In genomic region chr12:110038741-110039084, GRCh38 we compare ENCODE assay signal across 8 cellular contexts. TPM values are rescaled to one million over a fixed set of nuclear protein-coding genes. Genes with fewer than 3 reads are reported as not detected.
A peak's percentile ranks its signal among the peaks of the same experiment; 100 is the strongest.
DNase-seq lines count a peak whose midpoint lies in the region; ATAC-seq, FAIRE-seq and TF ChIP-seq lines count a peak whose summit lies in the region.
"Had no signal": no experiment of that assay in that cellular context is flagged by ENCODE, and none has a peak within 500 bp of the region (broad histone marks: within the 10 kb centered on the region; RNA-seq: fewer than 3 reads in every experiment).

No MANE protein-coding gene starts in this region.

- ATAC-seq in stimulated activated effector memory CD8-positive, alpha-beta T cell treated with anti-CD3 and anti-CD28 coated beads, Interleukin-12 subunit alpha, Interleukin-12 subunit beta, amount 100 ng/mL, for 72 hours = no peak

- H3K79me2 ChIP-seq in keratinocyte (ENCODE audit: control insufficient read depth, insufficient read depth, low read length) = peaks cover 14% of the 10 kb centered on the region

- H3K27ac Mint-ChIP-seq in HFFc6 = peak overlapping the region; percentile 93
- H3K27ac Mint-ChIP-seq in activated T-helper 1 cell treated with anti-CD3 and anti-CD28 coated beads, Interleukin-12 subunit alpha, Interleukin-12 subunit beta, Interleukin-2, Interleukin-4 antibody, amounts not matched to agents 30 ng/mL and 10 ng/mL and 1 ng/mL, durations not matched to agents 14 hours and 24 hours and 36 hours = peak overlapping the region; percentile 94
- peak overlapping the region; percentile 90 for H3K27ac Mint-ChIP-seq in stimulated activated effector memory CD8-positive, alpha-beta T cell treated with anti-CD3 and anti-CD28 coated beads, Interleukin-12 subunit alpha, Interleukin-12 subunit beta, amount 100 ng/mL, for 72 hours

- no peaks in the 10 kb centered on the region for H3K9me3 Mint-ChIP-seq in HFFc6
- no peaks in the 10 kb centered on the region for H3K9me3 Mint-ChIP-seq in activated T-helper 1 cell treated with anti-CD3 and anti-CD28 coated beads, Interleukin-12 subunit alpha, Interleukin-12 subunit beta, Interleukin-2, Interleukin-4 antibody, amounts not matched to agents 30 ng/mL and 10 ng/mL and 1 ng/mL, durations not matched to agents 14 hours and 24 hours and 36 hours
- no peaks in the 10 kb centered on the region for H3K9me3 Mint-ChIP-seq in stimulated activated effector memory CD8-positive, alpha-beta T cell treated with anti-CD3 and anti-CD28 coated beads, Interleukin-12 subunit alpha, Interleukin-12 subunit beta, amount 100 ng/mL, for 72 hours

- peaks cover 14% of the 10 kb centered on the region for H3K4me1 ChIP-seq in keratinocyte (ENCODE audit: control insufficient read depth, extremely low read depth, insufficient read depth, low read length)

- no peak overlapping the region for H3K4me3 ChIP-seq in keratinocyte (ENCODE audit: control insufficient read depth in 2 of 3, extremely low read depth in 1 of 3, insufficient read depth in 2 of 3, low read depth in 1 of 3, low read length in 3 of 3)

- H3K9me3 ChIP-seq in keratinocyte (ENCODE audit: control insufficient read depth, low read depth, low read length) = no peaks in the 10 kb centered on the region

- no peak for FAIRE-seq in keratinocyte (lab: Jason Lieb, UNC)

- intact Hi-C loops in activated T-helper 1 cell treated with anti-CD3 and anti-CD28 coated beads, Interleukin-12 subunit alpha, Interleukin-12 subunit beta, Interleukin-2, Interleukin-4 antibody, amounts not matched to agents 30 ng/mL and 10 ng/mL and 1 ng/mL, durations not matched to agents 14 hours and 24 hours and 36 hours (cut with micrococcal nuclease) = loop anchor here (2.0 kb wide), 1 partner anchor 42 kb away; the partner anchor contains the start of gene GIT2

- H3K4me2 ChIP-seq in keratinocyte (ENCODE audit: control insufficient read depth, extremely low read depth, insufficient read depth, low read depth, low read length) = peak overlapping the region; percentile 43

- dilution Hi-C loops in keratinocyte (cut with MboI; ENCODE audit: extremely low pct_ligation_motif_present, low sequenced_read_pairs) = no loop called here

- TF ChIP-seq CTCF in HFFc6 (IDR thresholded peaks at IDR 0.05) (no peak), keratinocyte (optimal IDR thresholded peaks at IDR 0.05 in 1 of 3, IDR thresholded peaks at IDR 0.05 in 1 of 3, conservative IDR thresholded peaks at IDR 0.05 in 1 of 3; ENCODE audit: extremely low read depth in 1 of 3, insufficient read depth in 2 of 3, low read length in 3 of 3) (no peak)

- peaks cover 63% of the 10 kb centered on the region for H3K4me1 Mint-ChIP-seq in HFFc6 (ENCODE audit: low read depth)
- peaks cover 63% of the 10 kb centered on the region for H3K4me1 Mint-ChIP-seq in activated T-helper 1 cell treated with anti-CD3 and anti-CD28 coated beads, Interleukin-12 subunit alpha, Interleukin-12 subunit beta, Interleukin-2, Interleukin-4 antibody, amounts not matched to agents 30 ng/mL and 10 ng/mL and 1 ng/mL, durations not matched to agents 14 hours and 24 hours and 36 hours (ENCODE audit: low read depth)
- H3K4me1 Mint-ChIP-seq in stimulated activated effector memory CD8-positive, alpha-beta T cell treated with anti-CD3 and anti-CD28 coated beads, Interleukin-12 subunit alpha, Interleukin-12 subunit beta, amount 100 ng/mL, for 72 hours = peaks cover 59% of the 10 kb centered on the region

- H4K20me1 ChIP-seq in keratinocyte (ENCODE audit: control insufficient read depth, extremely low read depth, insufficient read depth, low read length) = peaks cover 2% of the 10 kb centered on the region

- H2AFZ ChIP-seq in keratinocyte (ENCODE audit: control insufficient read depth, low read length) = no peak overlapping the region

- no peak for DNase-seq in HFFc6
- DNase-seq in activated T-helper 1 cell treated with anti-CD3 and anti-CD28 coated beads, Interleukin-12 subunit alpha, Interleukin-12 subunit beta, Interleukin-2, Interleukin-4 antibody, amounts not matched to agents 30 ng/mL and 10 ng/mL and 1 ng/mL, durations not matched to agents 14 hours and 24 hours and 36 hours (ENCODE audit: low spot score) = no peak
- no peak for DNase-seq in keratinocyte (ENCODE audit: low read depth, low spot score)
- DNase-seq in stimulated activated effector memory CD8-positive, alpha-beta T cell treated with anti-CD3 and anti-CD28 coated beads, Interleukin-12 subunit alpha, Interleukin-12 subunit beta, amount 100 ng/mL, for 72 hours (ENCODE audit: low spot score in 2 of 2) = no peak
- no peak for DNase-seq in retina
- no peak for DNase-seq in NCI-H2171 (lab: John Stamatoyannopoulos, UW)
- no peak for DNase-seq in NCI-H2081 treated with DMSO at 0.1 percent for 48 hours (lab: John Stamatoyannopoulos, UW)
- DNase-seq: glutamatergic neuron had no signal

- no peaks in the 10 kb centered on the region for H3K9me1 ChIP-seq in keratinocyte (ENCODE audit: control insufficient read depth, extremely low read depth, insufficient read depth, low read length)

- peaks cover 30 to 34% of the 10 kb centered on the region in 2 experiments for H3K36me3 ChIP-seq in keratinocyte (ENCODE audit: control insufficient read depth in 2 of 2, extremely low read depth in 1 of 2, insufficient read depth in 2 of 2, low read length in 2 of 2)

- peaks cover 1% of the 10 kb centered on the region for H3K27me3 Mint-ChIP-seq in HFFc6 (ENCODE audit: insufficient read depth)
- no peaks in the 10 kb centered on the region for H3K27me3 Mint-ChIP-seq in activated T-helper 1 cell treated with anti-CD3 and anti-CD28 coated beads, Interleukin-12 subunit alpha, Interleukin-12 subunit beta, Interleukin-2, Interleukin-4 antibody, amounts not matched to agents 30 ng/mL and 10 ng/mL and 1 ng/mL, durations not matched to agents 14 hours and 24 hours and 36 hours (ENCODE audit: insufficient read depth)

- H3K27me3 ChIP-seq in keratinocyte (ENCODE audit: control insufficient read depth, extremely low read depth, insufficient read depth, low read length) = no peaks in the 10 kb centered on the region

- H3K9ac ChIP-seq in keratinocyte (ENCODE audit: control insufficient read depth, extremely low read depth, insufficient read depth, low read length) = no peak overlapping the region

- peak overlapping the region; percentile 58 for H3K27ac ChIP-seq in keratinocyte (ENCODE audit: control insufficient read depth, insufficient read depth, low read length)

- H3K36me3 Mint-ChIP-seq in HFFc6 (ENCODE audit: low read depth) = peaks cover 67% of the 10 kb centered on the region
- H3K36me3 Mint-ChIP-seq in activated T-helper 1 cell treated with anti-CD3 and anti-CD28 coated beads, Interleukin-12 subunit alpha, Interleukin-12 subunit beta, Interleukin-2, Interleukin-4 antibody, amounts not matched to agents 30 ng/mL and 10 ng/mL and 1 ng/mL, durations not matched to agents 14 hours and 24 hours and 36 hours (ENCODE audit: low read depth) = peaks cover 60% of the 10 kb centered on the region
- H3K36me3 Mint-ChIP-seq in stimulated activated effector memory CD8-positive, alpha-beta T cell treated with anti-CD3 and anti-CD28 coated beads, Interleukin-12 subunit alpha, Interleukin-12 subunit beta, amount 100 ng/mL, for 72 hours = peaks cover 92% of the 10 kb centered on the region

- peak overlapping the region; percentile 65 for H3K4me3 Mint-ChIP-seq in HFFc6
- no peak overlapping the region for H3K4me3 Mint-ChIP-seq in activated T-helper 1 cell treated with anti-CD3 and anti-CD28 coated beads, Interleukin-12 subunit alpha, Interleukin-12 subunit beta, Interleukin-2, Interleukin-4 antibody, amounts not matched to agents 30 ng/mL and 10 ng/mL and 1 ng/mL, durations not matched to agents 14 hours and 24 hours and 36 hours
- H3K4me3 Mint-ChIP-seq in stimulated activated effector memory CD8-positive, alpha-beta T cell treated with anti-CD3 and anti-CD28 coated beads, Interleukin-12 subunit alpha, Interleukin-12 subunit beta, amount 100 ng/mL, for 72 hours = peak overlapping the region; percentile 41

RNA-seq across cellular contexts. Expression of gene C12orf76, which starts 9.6 kb away (rescaled TPM):
- total RNA-seq in HFFc6 (2021; fragmentation: NEBNext Ultra II Directional; extraction: Animal tissue kit (Norgen Biotek cat#: 25700)) = 1 to 10 TPM; 4.2 to 5.8 (median 4.6) TPM
- 20.3 and 20.8 TPM in 2 replicates for total RNA-seq in activated T-helper 1 cell treated with anti-CD3 and anti-CD28 coated beads, Interleukin-12 subunit alpha, Interleukin-12 subunit beta, Interleukin-2, Interleukin-4 antibody, amounts not matched to agents 30 ng/mL and 10 ng/mL and 1 ng/mL, durations not matched to agents 14 hours and 24 hours and 36 hours
- 4.8 to 10.9 TPM (median 7.3 TPM) in 3 replicates for polyA plus RNA-seq in keratinocyte
- polyA plus RNA-seq in keratinocyte (2011; ENCODE audit: low read depth) = 2.5 TPM
- polyA plus RNA-seq in keratinocyte (2011; cell fraction: cytosol; rRNA removed) = 6.6 and 7.6 TPM in 2 replicates
- polyA plus RNA-seq in keratinocyte (2011; cell fraction: nucleus; rRNA removed) = 13.4 and 15.1 TPM in 2 replicates
- 3.0 and 13.9 TPM in 2 replicates for polyA plus RNA-seq in keratinocyte (2012; ENCODE audit: low replicate concordance)
- 3.2 to 4.8 TPM (median 4.6 TPM) in 3 replicates for polyA minus RNA-seq in keratinocyte
- polyA minus RNA-seq in keratinocyte (2011; cell fraction: cytosol; rRNA and poly(A)+ RNA removed) = 10.7 TPM
- polyA minus RNA-seq in keratinocyte (2011; cell fraction: nucleus; rRNA and poly(A)+ RNA removed) = 3.3 TPM in 2 replicates

RNA-seq across cellular contexts. Expression of gene ANKRD13A, which starts 39.5 kb away (rescaled TPM):
- total RNA-seq in HFFc6 (2021; fragmentation: NEBNext Ultra II Directional; extraction: Animal tissue kit (Norgen Biotek cat#: 25700)) = 100 to 1,000 TPM; 133 to 150 (median 146) TPM
- 60.4 and 62.4 TPM in 2 replicates for total RNA-seq in activated T-helper 1 cell treated with anti-CD3 and anti-CD28 coated beads, Interleukin-12 subunit alpha, Interleukin-12 subunit beta, Interleukin-2, Interleukin-4 antibody, amounts not matched to agents 30 ng/mL and 10 ng/mL and 1 ng/mL, durations not matched to agents 14 hours and 24 hours and 36 hours
- 72.5 to 74.7 TPM (median 73.1 TPM) in 3 replicates for polyA plus RNA-seq in keratinocyte
- polyA plus RNA-seq in keratinocyte (2011; ENCODE audit: low read depth) = 129 TPM
- 56.9 and 78.3 TPM in 2 replicates for polyA plus RNA-seq in keratinocyte (2011; cell fraction: cytosol; rRNA removed)
- 81.4 and 85.6 TPM in 2 replicates for polyA plus RNA-seq in keratinocyte (2011; cell fraction: nucleus; rRNA removed)
- polyA plus RNA-seq in keratinocyte (2012; ENCODE audit: low replicate concordance) = 47.4 and 51.3 TPM in 2 replicates
- 60.3 to 122 TPM (median 76.9 TPM) in 3 replicates for polyA minus RNA-seq in keratinocyte
- polyA minus RNA-seq in keratinocyte (2011; cell fraction: cytosol; rRNA and poly(A)+ RNA removed) = 76.0 TPM
- polyA minus RNA-seq in keratinocyte (2011; cell fraction: nucleus; rRNA and poly(A)+ RNA removed) = 42.0 and 50.9 TPM in 2 replicates

RNA-seq across cellular contexts. Expression of gene GIT2, which starts 42.5 kb away (rescaled TPM):
- total RNA-seq in HFFc6 (2021; fragmentation: NEBNext Ultra II Directional; extraction: Animal tissue kit (Norgen Biotek cat#: 25700)) = 10 to 100 TPM; 56.9 to 68.8 (median 64.9) TPM
- total RNA-seq in activated T-helper 1 cell treated with anti-CD3 and anti-CD28 coated beads, Interleukin-12 subunit alpha, Interleukin-12 subunit beta, Interleukin-2, Interleukin-4 antibody, amounts not matched to agents 30 ng/mL and 10 ng/mL and 1 ng/mL, durations not matched to agents 14 hours and 24 hours and 36 hours = 86.2 and 87.5 TPM in 2 replicates
- 19.1 to 30.3 TPM (median 25.9 TPM) in 3 replicates for polyA plus RNA-seq in keratinocyte
- polyA plus RNA-seq in keratinocyte (2011; ENCODE audit: low read depth) = 18.7 TPM
- polyA plus RNA-seq in keratinocyte (2011; cell fraction: cytosol; rRNA removed) = 19.5 and 27.1 TPM in 2 replicates
- 63.3 and 65.3 TPM in 2 replicates for polyA plus RNA-seq in keratinocyte (2011; cell fraction: nucleus; rRNA removed)
- polyA plus RNA-seq in keratinocyte (2012; ENCODE audit: low replicate concordance) = 13.9 and 20.3 TPM in 2 replicates
- 30.6 to 55.7 TPM (median 36.0 TPM) in 3 replicates for polyA minus RNA-seq in keratinocyte
- polyA minus RNA-seq in keratinocyte (2011; cell fraction: cytosol; rRNA and poly(A)+ RNA removed) = 11.5 TPM
- 34.0 and 63.8 TPM in 2 replicates for polyA minus RNA-seq in keratinocyte (2011; cell fraction: nucleus; rRNA and poly(A)+ RNA removed)
